In the genomic region with DNA sequence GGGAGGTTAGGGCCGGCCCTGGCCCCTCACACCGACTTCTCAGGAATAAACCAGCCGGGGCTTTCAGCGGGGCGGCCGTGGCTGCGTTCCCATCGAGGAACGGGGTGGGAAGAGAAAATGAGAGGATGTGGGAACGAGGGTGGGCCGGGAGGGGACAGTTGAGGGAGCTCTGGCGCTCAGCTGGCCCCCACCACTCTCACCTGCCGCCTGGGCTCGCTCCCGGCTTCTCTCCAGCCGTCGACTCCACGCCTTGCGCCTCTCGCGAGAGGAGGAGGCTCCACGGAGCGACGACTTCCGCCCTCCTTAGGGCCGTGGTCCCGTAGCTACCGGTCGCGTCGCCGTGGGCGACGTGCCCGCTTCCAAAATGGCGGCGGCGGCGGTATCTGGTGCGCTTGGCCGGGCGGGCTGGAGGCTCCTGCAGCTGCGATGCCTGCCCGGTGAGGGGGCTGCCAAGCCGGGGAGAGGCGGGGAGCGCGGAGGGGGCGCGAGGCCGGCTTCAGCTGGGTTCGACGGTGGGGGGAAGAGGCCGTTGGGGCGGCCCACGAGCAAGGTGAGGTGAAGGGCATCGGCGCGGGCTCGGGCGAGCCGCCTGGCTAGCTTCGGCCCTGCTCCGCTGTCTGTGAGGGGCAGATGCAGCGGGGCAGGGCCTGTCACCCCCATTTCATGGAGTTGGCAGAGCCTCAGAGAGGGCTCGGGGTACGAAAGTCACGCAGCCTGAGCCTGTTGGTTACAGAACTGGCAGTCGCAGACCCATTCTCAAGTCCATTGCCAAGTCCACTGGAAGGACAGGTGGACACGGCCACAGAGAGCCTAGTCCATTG, we compare ENCODE assay signal across 8 cellular contexts. TPM values are rescaled to one million over a fixed set of nuclear protein-coding genes. Genes with fewer than 3 reads are reported as not detected.
DNase-seq lines count a peak whose midpoint lies in the region; ATAC-seq and TF ChIP-seq lines count a peak whose summit lies in the region.

A gene (minus strand): TSS at position 244 of the 821 bp plus-strand sequence. CDS start 6,457 bp downstream, outside the sequence.
A gene with protein sequence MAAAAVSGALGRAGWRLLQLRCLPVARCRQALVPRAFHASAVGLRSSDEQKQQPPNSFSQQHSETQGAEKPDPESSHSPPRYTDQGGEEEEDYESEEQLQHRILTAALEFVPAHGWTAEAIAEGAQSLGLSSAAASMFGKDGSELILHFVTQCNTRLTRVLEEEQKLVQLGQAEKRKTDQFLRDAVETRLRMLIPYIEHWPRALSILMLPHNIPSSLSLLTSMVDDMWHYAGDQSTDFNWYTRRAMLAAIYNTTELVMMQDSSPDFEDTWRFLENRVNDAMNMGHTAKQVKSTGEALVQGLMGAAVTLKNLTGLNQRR (plus strand): TSS at position 338 of the 821 bp plus-strand sequence. CDS start 27 bp downstream, at position 365.

- H3K4me1 ChIP-seq in psoas muscle (peaks cover 39% of the 10 kb centered on the region), urinary bladder (ENCODE audit: insufficient read depth) (peaks cover 2% of the 10 kb centered on the region)

- H3K4me1 Mint-ChIP-seq in T-helper 17 cell, result peaks cover 14% of the 10 kb centered on the region

- H3K27me3 Mint-ChIP-seq in T-helper 17 cell, result no peaks in the 10 kb centered on the region

- H3K27me3 ChIP-seq in psoas muscle (ENCODE audit: insufficient read depth in 3 of 3, low read length in 2 of 3), result no peaks in the 10 kb centered on the region

- no peak for TF ChIP-seq CTCF in psoas muscle (IDR thresholded peaks at IDR 0.05)

- H3K4me3 ChIP-seq in psoas muscle, result peak within 1 kb of the TSS; percentile 86
- peak within 1 kb of the TSS; percentile 91 for H3K4me3 ChIP-seq in urinary bladder (ENCODE audit: low read depth, low read length)

- peak; percentile 98 for ATAC-seq in GM18498 (IDR thresholded peaks at IDR 0.05; ENCODE audit: unreplicated experiment)
- ATAC-seq in HG02885 (IDR thresholded peaks at IDR 0.05; ENCODE audit: poor library complexity, unreplicated experiment), result peak; percentile 98
- peak; percentile 99 for ATAC-seq in T-helper 17 cell
- peak; percentile 99 for ATAC-seq in left ventricle myocardium superior
- peak; percentile 97 to 99 (median 98) for ATAC-seq in psoas muscle

- peak within 1 kb of the TSS; percentile 81 for H3K27ac Mint-ChIP-seq in T-helper 17 cell

- 0% methylated on average over 48 to 70 of the region's 70 CpGs for WGBS in psoas muscle, 3 donors
- WGBS in urinary bladder, result under 1% methylated on average over 70 of the region's 70 CpGs

- no peaks in the 10 kb centered on the region for H3K9me3 ChIP-seq in T-helper 17 cell (ENCODE audit: control insufficient read depth, low read length, poor library complexity, severe bottlenecking)
- H3K9me3 ChIP-seq in psoas muscle, result no peaks in the 10 kb centered on the region

- no peaks in the 10 kb centered on the region for H3K36me3 Mint-ChIP-seq in T-helper 17 cell (ENCODE audit: low read depth)

- H3K36me3 ChIP-seq in psoas muscle (ENCODE audit: insufficient read depth in 1 of 2, low read depth in 1 of 2) (peaks cover 0 to 19% of the 10 kb centered on the region in 2 donors), urinary bladder (ENCODE audit: insufficient read depth) (no peaks in the 10 kb centered on the region)

- intact Hi-C loops in left ventricle myocardium superior (cut with micrococcal nuclease) (no loop called here), psoas muscle (cut with DNase I) (no loop called here)

- H3K4me3 Mint-ChIP-seq in T-helper 17 cell, result peak within 1 kb of the TSS; percentile 93

- DNase-seq in NCI-H1694 treated with DMSO at 0.1 percent for 48 hours (lab: John Stamatoyannopoulos, UW) (peak; percentile 67), T-helper 17 cell (peak; percentile 84 to 88 (median 88)), amygdala (lab: John Stamatoyannopoulos, UW) (peak in 55 of 56 donors; percentile 23 to 92 (median 76)), left ventricle myocardium superior (peak; percentile 98), psoas muscle (peak; percentile 95 to 98)

- peak within 1 kb of the TSS; percentile 91 for H3K27ac ChIP-seq in psoas muscle
- H3K27ac ChIP-seq in urinary bladder (ENCODE audit: low read depth), result peak within 1 kb of the TSS; percentile 71

RNA-seq across cellular contexts. Expression of the first gene that starts in this region (rescaled TPM):
- total RNA-seq in T-helper 17 cell (10 to 100 TPM; 19.3 to 35.0 TPM), left ventricle myocardium superior (52.2 TPM), psoas muscle (10 to 100 TPM; 31.8 to 78.3 (median 50.8) TPM), urinary bladder (38.6 TPM)
- polyA plus RNA-seq in psoas muscle (10 to 100 TPM; 41.7 to 76.6 (median 59.7) TPM), urinary bladder (24.6 TPM)

RNA-seq across cellular contexts. Expression of the second gene that starts in this region (rescaled TPM):
- total RNA-seq in T-helper 17 cell (10 to 100 TPM; 14.2 to 15.3 TPM), left ventricle myocardium superior (205 TPM), psoas muscle (100 to 1,000 TPM; 131 to 184 (median 152) TPM), urinary bladder (37.0 TPM)
- polyA plus RNA-seq in psoas muscle (100 to 1,000 TPM in 2 of 3 donors, 10 to 100 TPM in 1; 85.0 to 169 (median 149) TPM), urinary bladder (97.6 TPM)

Comparison
In these comparisons a context has a peak if more than half of its experiments do, and no peak if none do; other contexts are left out.
1. Peak in every context shown above with its lines: DNase-seq, ATAC-seq, H3K4me3 ChIP-seq and H3K27ac ChIP-seq.